ENCODE assay signal across 27 cellular contexts in genomic region chr1:46364612-46365011, GRCh38. TPM values are rescaled to one million over a fixed set of nuclear protein-coding genes. Genes with fewer than 3 reads are reported as not detected.
A peak's percentile ranks its signal among the peaks of the same experiment; 100 is the strongest.
DNase-seq lines count a peak whose midpoint lies in the region; ATAC-seq, FAIRE-seq and TF ChIP-seq lines count a peak whose summit lies in the region.
"Had no signal": no experiment of that assay in that cellular context is flagged by ENCODE, and none has a peak within 500 bp of the region (broad histone marks: within the 10 kb centered on the region; RNA-seq: fewer than 3 reads in every experiment).

No MANE protein-coding gene starts in this region.

- H3K27me3 ChIP-seq in IMR-90 (ENCODE audit: control insufficient read depth, insufficient read depth, low read length) (no peaks in the 10 kb centered on the region), pancreas (no peaks in the 10 kb centered on the region)
- H3K27me3 ChIP-seq: breast epithelium, gastrocnemius medialis, uterus had no signal

- in situ Hi-C loops in IMR-90 (cut with MboI; ENCODE audit: low sequenced_read_pairs): no loop called here

- H3K56ac ChIP-seq in IMR-90 (ENCODE audit: extremely low read depth, insufficient read depth, low read length): no peak overlapping the region

- H3K4me1 ChIP-seq in IMR-90 (ENCODE audit: control insufficient read depth, insufficient read depth, low read length): no peaks in the 10 kb centered on the region
- H3K4me1 ChIP-seq in pancreas: no peaks in the 10 kb centered on the region
- H3K4me1 ChIP-seq: breast epithelium, gastrocnemius medialis, prostate gland had no signal

- no peak overlapping the region for H2BK20ac ChIP-seq in IMR-90 (ENCODE audit: low read depth, low read length)

- H3K4ac ChIP-seq in IMR-90 (ENCODE audit: low read depth, low read length): no peak overlapping the region

- no peaks in the 10 kb centered on the region; the same call in 1 of the 2 replicates for H3K9me1 ChIP-seq in IMR-90 (ENCODE audit: insufficient read depth, low read length)

- no peak overlapping the region for H3K27ac ChIP-seq in IMR-90 (ENCODE audit: insufficient read depth, low read length)
- H3K27ac ChIP-seq in pancreas: no peak overlapping the region
- H3K27ac ChIP-seq: breast epithelium, coronary artery, gastrocnemius medialis, KMS-11, prostate gland, uterus had no signal

- no peak overlapping the region for H2AK5ac ChIP-seq in IMR-90 (ENCODE audit: low read depth, low read length)

- intact Hi-C loops in Calu3 (cut with micrococcal nuclease; ENCODE audit: unreplicated experiment) (no loop called here), IMR-90 (cut with micrococcal nuclease) (no loop called here), pancreas (cut with DNase I) (no loop called here)

- no peaks in the 10 kb centered on the region for H3K27me3 Mint-ChIP-seq in Calu3 (ENCODE audit: unreplicated experiment)
- H3K27me3 Mint-ChIP-seq: activated naive CD8-positive, alpha-beta T cell treated with anti-CD3 and anti-CD28 coated beads, Interleukin-2, amount 10 ng/mL, durations not matched to agents 7 days and 5 days; stimulated activated memory B cell treated with anti-CD40 and anti-IgM and Interleukin-4, amounts not matched to agents 10 μg/mL and 1 μg/mL and 100 μg/mL, for 72 hours had no signal

- H3K23ac ChIP-seq in IMR-90 (ENCODE audit: low read depth, low read length): no peak overlapping the region

- H3K9me3 Mint-ChIP-seq in Calu3 (ENCODE audit: low read depth, unreplicated experiment): no peaks in the 10 kb centered on the region
- H3K9me3 Mint-ChIP-seq: activated naive CD8-positive, alpha-beta T cell treated with anti-CD3 and anti-CD28 coated beads, Interleukin-2, amount 10 ng/mL, durations not matched to agents 7 days and 5 days; stimulated activated memory B cell treated with anti-CD40 and anti-IgM and Interleukin-4, amounts not matched to agents 10 μg/mL and 1 μg/mL and 100 μg/mL, for 72 hours; WTC11 had no signal

- H3K36me3 ChIP-seq in IMR-90 (ENCODE audit: control insufficient read depth, insufficient read depth, low read length) (peaks cover 38% of the 10 kb centered on the region), pancreas (peaks cover 0 to 31% (median 8%) of the 10 kb centered on the region in 3 donors)
- H3K36me3 ChIP-seq: breast epithelium, uterus had no signal

- H3K4me3 ChIP-seq in IMR-90 (ENCODE audit: insufficient read depth, low read depth, low read length): no peak overlapping the region
- no peak overlapping the region for H3K4me3 ChIP-seq in pancreas
- H3K4me3 ChIP-seq: breast epithelium, coronary artery, gastrocnemius medialis, lung, prostate gland, uterus had no signal

- no peaks in the 10 kb centered on the region for H4K20me1 ChIP-seq in IMR-90 (ENCODE audit: insufficient read depth, low read length)

- no peak overlapping the region for H2AFZ ChIP-seq in IMR-90 (replicated peaks; ENCODE audit: low read length, poor library complexity)

- peak overlapping the region; percentile 24 for H3K4me3 Mint-ChIP-seq in Calu3 (ENCODE audit: low read depth, unreplicated experiment)
- H3K4me3 Mint-ChIP-seq: activated naive CD8-positive, alpha-beta T cell treated with anti-CD3 and anti-CD28 coated beads, Interleukin-2, amount 10 ng/mL, durations not matched to agents 7 days and 5 days; stimulated activated memory B cell treated with anti-CD40 and anti-IgM and Interleukin-4, amounts not matched to agents 10 μg/mL and 1 μg/mL and 100 μg/mL, for 72 hours; WTC11 had no signal

- 83% methylated on average over 1 of the region's 5 CpGs; no CpG with 5 or more reads in 1 of the 2 experiments for WGBS in IMR-90 (ENCODE audit: extremely low coverage in 2 of 2, insufficient read length in 1 of 2), 2 experiments
- 22 to 28% methylated on average over 5 of the region's 5 CpGs for WGBS in pancreas, 2 donors

- H4K8ac ChIP-seq in IMR-90 (ENCODE audit: low read depth in 2 of 2, low read length in 2 of 2): no peak overlapping the region

- TF ChIP-seq RAD21 in IMR-90 (IDR thresholded peaks at IDR 0.05; ENCODE audit: low read length): no peak

- H3K9me3 ChIP-seq in IMR-90 (ENCODE audit: control insufficient read depth, insufficient read depth, low read length): no peaks in the 10 kb centered on the region
- H3K9me3 ChIP-seq in pancreas: no peaks in the 10 kb centered on the region
- H3K9me3 ChIP-seq: breast epithelium, gastrocnemius medialis, prostate gland, uterus had no signal

- no peak overlapping the region for H3K9ac ChIP-seq in IMR-90 (ENCODE audit: low read depth, low read length)
- H3K9ac ChIP-seq: KMS-11 had no signal

- no peak overlapping the region for H2AK9ac ChIP-seq in IMR-90 (replicated peaks; ENCODE audit: low read depth, low read length, poor library complexity)

- no peak for FAIRE-seq in pancreas (lab: Jason Lieb, UNC)
- FAIRE-seq: endometrium, keratinocyte had no signal

- H4K91ac ChIP-seq in IMR-90 (ENCODE audit: insufficient read depth, low read depth, low read length): no peak overlapping the region

- H4K5ac ChIP-seq in IMR-90 (ENCODE audit: low read depth, low read length): no peak overlapping the region

- H3K27ac Mint-ChIP-seq in Calu3 (ENCODE audit: unreplicated experiment): peak overlapping the region; percentile 39
- H3K27ac Mint-ChIP-seq: activated naive CD8-positive, alpha-beta T cell treated with anti-CD3 and anti-CD28 coated beads, Interleukin-2, amount 10 ng/mL, durations not matched to agents 7 days and 5 days; stimulated activated memory B cell treated with anti-CD40 and anti-IgM and Interleukin-4, amounts not matched to agents 10 μg/mL and 1 μg/mL and 100 μg/mL, for 72 hours; WTC11 had no signal

- H3K4me2 ChIP-seq in IMR-90 (ENCODE audit: low read depth, low read length): no peak overlapping the region
- H3K4me2 ChIP-seq: KMS-11 had no signal

- DNase-seq in Calu3: peak; percentile 41
- peak; percentile 45 for DNase-seq in IMR-90
- peak; percentile 11 for DNase-seq in dedifferentiated amniotic fluid mesenchymal stem cell (ENCODE audit: extremely low spot score)
- DNase-seq in pancreas: no peak
- DNase-seq in DMS114 treated with DMSO at 0.1 percent for 48 hours (lab: John Stamatoyannopoulos, UW; ENCODE audit: unreplicated experiment): no peak
- DNase-seq in T-helper 1 cell: no peak
- DNase-seq in stimulated activated CD4-positive, alpha-beta T cell treated with anti-CD3 and anti-CD28 coated beads, Interleukin-12 subunit alpha, Interleukin-12 subunit beta, amount 100 ng/mL, for 4 hours: no peak
- DNase-seq: activated CD4-positive, alpha-beta T cell treated with anti-CD3 and anti-CD28 coated beads, Interleukin-2, amount 50 U/mL, for 4 hours; activated effector memory CD4-positive, alpha-beta T cell treated with Interleukin-2 at 50 U/mL for 16 hours; activated naive CD8-positive, alpha-beta T cell treated with anti-CD3 and anti-CD28 coated beads, Interleukin-2, amount 10 ng/mL, durations not matched to agents 7 days and 5 days; gastrocnemius medialis; GOT3; NCI-H1694 treated with DMSO at 0.1 percent for 48 hours; NCI-H2171 treated with DMSO at 0.1 percent for 48 hours; NCI-H526 treated with DMSO at 0.1 percent for 48 hours; stimulated activated CD4-positive, alpha-beta T cell treated with anti-CD3 and anti-CD28 coated beads, Interleukin-2, amount 100 ng/mL, for 24 hours; T-helper 9 cell; uterus had no signal

- no peak overlapping the region for H2BK120ac ChIP-seq in IMR-90 (ENCODE audit: low read depth, low read length)

- no peak overlapping the region for H3K18ac ChIP-seq in IMR-90 (ENCODE audit: low read depth, low read length)

- POLR2A ChIA-PET in IMR-90 (lab: Charles Lee; ENCODE audit: unreplicated experiment): interaction anchor here (0.6 kb wide), 1 partner anchor 9 kb away, joined by 10 read pairs; no protein-coding TSS in a partner anchor

- peaks cover 21% of the 10 kb centered on the region for H3K4me1 Mint-ChIP-seq in Calu3 (ENCODE audit: low read depth, unreplicated experiment)

- ATAC-seq in IMR-90 (ENCODE audit: low read depth) (peak; percentile 49; the same call in 1 of the 2 replicates), pancreas (peak; percentile 16 to 58 (median 58))
- ATAC-seq: gastrocnemius medialis; stimulated activated memory B cell treated with anti-CD40 and anti-IgM and Interleukin-4, amounts not matched to agents 10 μg/mL and 1 μg/mL and 100 μg/mL, for 72 hours; WTC11 had no signal

- H2BK15ac ChIP-seq in IMR-90 (ENCODE audit: low read depth, low read length): no peak overlapping the region

- dilution Hi-C loops in IMR-90 (cut with HindIII; ENCODE audit: low sequenced_read_pairs, unreplicated experiment): no loop called here

- H2BK5ac ChIP-seq in IMR-90 (ENCODE audit: low read depth, low read length, poor library complexity, severe bottlenecking): no peak overlapping the region

- H3K79me1 ChIP-seq in IMR-90 (ENCODE audit: low read depth in 1 of 2, low read length in 2 of 2): no peaks in the 10 kb centered on the region

- H3K36me3 Mint-ChIP-seq in Calu3 (ENCODE audit: insufficient read depth, unreplicated experiment): peaks cover 26% of the 10 kb centered on the region

- H3K14ac ChIP-seq in IMR-90 (replicated peaks; ENCODE audit: low read depth, low read length): no peak overlapping the region

- TF ChIP-seq CTCF in Calu3 (IDR thresholded peaks at IDR 0.05; ENCODE audit: unreplicated experiment): no peak
- no peak for TF ChIP-seq CTCF in IMR-90 (conservative IDR thresholded peaks at IDR 0.05; ENCODE audit: low read depth, low read length)
- no peak for TF ChIP-seq CTCF in pancreas (IDR thresholded peaks at IDR 0.05)

- BruUV-seq in Calu3 (replicated peaks; lab: Mats Ljungman, UMichigan): no TSS peak
- BruUV-seq in IMR-90 (replicated peaks; lab: Mats Ljungman, UMichigan): no TSS peak

- CTCF ChIA-PET in Calu3 (lab: Charles Lee): interaction anchor here (0.6 to 1.3 kb wide), 4 partner anchors 17 to 1201 kb away, joined by 3 to 6 read pairs (median 4); no protein-coding TSS in a partner anchor
- CTCF ChIA-PET in IMR-90 (lab: Yijun Ruan, JAX): interaction anchor here (1.0 kb wide), 1 partner anchor 16 kb away, joined by 3 read pairs; no protein-coding TSS in a partner anchor

- TF ChIP-seq POLR2A in IMR-90 (IDR thresholded peaks at IDR 0.05; ENCODE audit: low read depth, low read length): no peak

TF ChIP-seq in IMR-90, 13 proteins besides CTCF, POLR2A, EP300 and RAD21 (continues in another document):
- TF ChIP-seq FOS (IDR thresholded peaks at IDR 0.05; ENCODE audit: low read depth, low read length) (no peak), BHLHE40 (IDR thresholded peaks at IDR 0.05; ENCODE audit: low read depth, low read length) (no peak)

RNA-seq across cellular contexts. Expression of gene NSUN4, which starts 24.0 kb away (rescaled TPM):
- 38.7 and 42.5 TPM in 2 replicates for total RNA-seq in Calu3 (2022)
- 10.9 and 11.9 TPM in 2 replicates for total RNA-seq in IMR-90 (2012; rRNA removed)
- 11.6 and 13.0 TPM in 2 replicates for polyA plus RNA-seq in IMR-90 (2012; rRNA removed)
- 12.8 and 16.1 TPM in 2 replicates for polyA plus RNA-seq in IMR-90 (2012; cell fraction: cytosol; rRNA removed)
- polyA plus RNA-seq in IMR-90 (2012; cell fraction: nucleus; rRNA removed; ENCODE audit: low replicate concordance): 12.0 and 17.3 TPM in 2 replicates
- total RNA-seq in pancreas: 10 to 100 TPM in 5 of 6 donors, 1 to 10 TPM in 1; 9.0 to 16.4 (median 11.5) TPM
- 1 to 10 TPM; 8.1 to 9.4 TPM for polyA plus RNA-seq in pancreas

RNA-seq across cellular contexts. Expression of gene FAAH, which starts 29.5 kb away (rescaled TPM):
- total RNA-seq in Calu3 (2022): 31.4 and 34.2 TPM in 2 replicates
- total RNA-seq in IMR-90 (2012; rRNA removed): under 0.01 TPM in 1 of 2 replicates, not detected in the other
- polyA plus RNA-seq in IMR-90 (2012; rRNA removed): 0.19 and 0.29 TPM in 2 replicates
- 0.12 and 0.27 TPM in 2 replicates for polyA plus RNA-seq in IMR-90 (2012; cell fraction: cytosol; rRNA removed)
- polyA plus RNA-seq in IMR-90 (2012; cell fraction: nucleus; rRNA removed; ENCODE audit: low replicate concordance): 2.3 and 3.0 TPM in 2 replicates
- total RNA-seq in pancreas: 10 to 100 TPM; 19.5 to 34.6 (median 24.7) TPM
- polyA plus RNA-seq in pancreas: 100 to 1,000 TPM; 103 to 122 TPM

Comparison
In these comparisons a context has a peak if more than half of its experiments do, and no peak if none do; other contexts are left out.
1. DNase-seq: peak in Calu3 (single experiment), IMR-90 (single experiment) and dedifferentiated amniotic fluid mesenchymal stem cell (single experiment); none in pancreas (0 of 6), DMS114 treated with DMSO at 0.1 percent for 48 hours (single experiment), T-helper 1 cell (0 of 5) and stimulated activated CD4-positive, alpha-beta T cell treated with anti-CD3 and anti-CD28 coated beads, Interleukin-12 subunit alpha, Interleukin-12 subunit beta, amount 100 ng/mL, for 4 hours (single experiment).
2. RNA of gene FAAH, which starts 29.5 kb away (total RNA-seq): 31.4 to 34.2 TPM in Calu3 and 19.5 to 34.6 TPM in pancreas; under 0.01 TPM in IMR-90; every median in the first group is over 10 times any median in the second.